Comparison of ENCODE assay signal across 24 cellular contexts in genomic region chr9:70382709-70383605, GRCh38. TPM values are rescaled to one million over a fixed set of nuclear protein-coding genes. Genes with fewer than 3 reads are reported as not detected.
DNase-seq lines count a peak whose midpoint lies in the region; ATAC-seq, FAIRE-seq and TF ChIP-seq lines count a peak whose summit lies in the region.
"Had no signal": no experiment of that assay in that cellular context is flagged by ENCODE, and none has a peak within 500 bp of the region (broad histone marks: within the 10 kb centered on the region; RNA-seq: fewer than 3 reads in every experiment).

No MANE protein-coding gene starts in this region.

- H4K20me1 ChIP-seq in HepG2 (ENCODE audit: insufficient read depth, low read length), result peaks cover 10% of the 10 kb centered on the region; the same call in 1 of the 2 replicates

- 86% methylated on average over 9 of the region's 9 CpGs for whole genome bisulfite sequencing in HepG2 (ENCODE audit: low lambda C conversion rate)

- FAIRE-seq in HepG2 (lab: Jason Lieb, UNC) (no peak), kidney (lab: Jason Lieb, UNC) (no peak)
- FAIRE-seq: A549, endometrium, TTC549 had no signal

- in situ Hi-C loops in HepG2 (cut with HindIII; ENCODE audit: extremely low pct_ligation_motif_present, low pct_unique_long_range_greater_than_20kb), result no loop called here

- H2AFZ ChIP-seq in HepG2 (ENCODE audit: low read length), result no peak overlapping the region
- H2AFZ ChIP-seq: neural progenitor cell had no signal

- no peak overlapping the region for H3K4me2 ChIP-seq in HepG2 (ENCODE audit: low read depth, low read length)
- H3K4me2 ChIP-seq: A549, neural progenitor cell had no signal

- TF ChIP-seq RAD21 in HepG2 (CRISPR knock-in tag; IDR thresholded peaks at IDR 0.05), result no peak

- H3K9me3 ChIP-seq in T-helper 17 cell (ENCODE audit: control insufficient read depth, low read length, poor library complexity, severe bottlenecking) (no peaks in the 10 kb centered on the region), HepG2 (ENCODE audit: low read length) (no peaks in the 10 kb centered on the region), stomach smooth muscle (ENCODE audit: control insufficient read depth in 2 of 2, low read length in 2 of 2) (no peaks in the 10 kb centered on the region), kidney (ENCODE audit: control insufficient read depth in 1 of 2, low read length in 2 of 2) (no peaks in the 10 kb centered on the region)
- H3K9me3 ChIP-seq: A549, Caco-2, lower lobe of right lung had no signal

- intact Hi-C loops in HepG2 (cut with micrococcal nuclease; ENCODE audit: unreplicated experiment), result no loop called here
- intact Hi-C loops in kidney (cut with DNase I), result no loop called here

- H3K27ac ChIP-seq in HepG2 (ENCODE audit: extremely low read length, insufficient read depth, low read length) (no peak overlapping the region), stomach smooth muscle (ENCODE audit: low read length) (peak overlapping the region; percentile 18), kidney (ENCODE audit: low read depth in 2 of 2, low read length in 2 of 2) (no peak overlapping the region)
- H3K27ac ChIP-seq: A549, lower lobe of right lung, neural progenitor cell had no signal

- no peaks in the 10 kb centered on the region for H3K27me3 Mint-ChIP-seq in activated naive CD4-positive, alpha-beta T cell treated with anti-CD3 and anti-CD28 coated beads, Interleukin-2, amount 10 ng/mL, durations not matched to agents 7 days and 5 days
- H3K27me3 Mint-ChIP-seq in T-helper 17 cell, result no peaks in the 10 kb centered on the region
- H3K27me3 Mint-ChIP-seq: activated CD8-positive, alpha-beta T cell treated with anti-CD3 and anti-CD28 coated beads for 36 hours; IgD-negative memory B cell had no signal

- H3K27ac Mint-ChIP-seq in activated naive CD4-positive, alpha-beta T cell treated with anti-CD3 and anti-CD28 coated beads, Interleukin-2, amount 50 U/mL, for 72 hours, result peak overlapping the region; percentile 2 to 22
- no peak overlapping the region for H3K27ac Mint-ChIP-seq in activated naive CD4-positive, alpha-beta T cell treated with anti-CD3 and anti-CD28 coated beads, Interleukin-2, amount 10 ng/mL, durations not matched to agents 7 days and 5 days
- H3K27ac Mint-ChIP-seq in T-helper 17 cell, result peak overlapping the region; percentile 71
- H3K27ac Mint-ChIP-seq: activated CD8-positive, alpha-beta T cell treated with anti-CD3 and anti-CD28 coated beads for 36 hours; neural progenitor cell; progenitor cell of endocrine pancreas had no signal

- H3K9me3 Mint-ChIP-seq in activated naive CD4-positive, alpha-beta T cell treated with anti-CD3 and anti-CD28 coated beads, Interleukin-2, amount 50 U/mL, for 72 hours, result no peaks in the 10 kb centered on the region
- H3K9me3 Mint-ChIP-seq in activated naive CD4-positive, alpha-beta T cell treated with anti-CD3 and anti-CD28 coated beads, Interleukin-2, amount 10 ng/mL, durations not matched to agents 7 days and 5 days, result no peaks in the 10 kb centered on the region
- H3K9me3 Mint-ChIP-seq: activated CD8-positive, alpha-beta T cell treated with anti-CD3 and anti-CD28 coated beads for 36 hours; IgD-negative memory B cell; neural progenitor cell had no signal

- no peak overlapping the region for H3K4me3 ChIP-seq in HepG2 (replicated peaks in 1 of 3; ENCODE audit: insufficient read depth in 1 of 3, low read depth in 2 of 3, low read length in 3 of 3)
- no peak overlapping the region for H3K4me3 ChIP-seq in stomach smooth muscle (ENCODE audit: low read length in 2 of 2)
- H3K4me3 ChIP-seq in kidney (ENCODE audit: low read length in 2 of 2), result no peak overlapping the region
- H3K4me3 ChIP-seq: A549, lower lobe of right lung, neural progenitor cell had no signal

- peaks cover 0 to 18% of the 10 kb centered on the region in 2 donors for H3K36me3 Mint-ChIP-seq in activated naive CD4-positive, alpha-beta T cell treated with anti-CD3 and anti-CD28 coated beads, Interleukin-2, amount 50 U/mL, for 72 hours
- peaks cover 18% of the 10 kb centered on the region for H3K36me3 Mint-ChIP-seq in activated naive CD4-positive, alpha-beta T cell treated with anti-CD3 and anti-CD28 coated beads, Interleukin-2, amount 10 ng/mL, durations not matched to agents 7 days and 5 days
- H3K36me3 Mint-ChIP-seq in T-helper 17 cell (ENCODE audit: low read depth), result peaks cover 10% of the 10 kb centered on the region
- H3K36me3 Mint-ChIP-seq: neural progenitor cell had no signal

- H3K4me1 Mint-ChIP-seq in activated naive CD4-positive, alpha-beta T cell treated with anti-CD3 and anti-CD28 coated beads, Interleukin-2, amount 10 ng/mL, durations not matched to agents 7 days and 5 days, result no peaks in the 10 kb centered on the region
- H3K4me1 Mint-ChIP-seq in T-helper 17 cell, result peaks cover 13% of the 10 kb centered on the region

- TF ChIP-seq CTCF in HepG2 (CRISPR knock-in tag; IDR thresholded peaks at IDR 0.05) (no peak), kidney (IDR thresholded peaks at IDR 0.05; ENCODE audit: borderline replicate concordance, extremely low read depth, insufficient read depth) (no peak)

- H3K36me3 ChIP-seq in HepG2 (replicated peaks in 1 of 2; ENCODE audit: control insufficient read depth in 1 of 2, insufficient read depth in 2 of 2, low read length in 2 of 2) (peaks cover 2 to 4% of the 10 kb centered on the region in 2 experiments; a peak in 2 of 5 replicates), stomach smooth muscle (ENCODE audit: control insufficient read depth in 2 of 2, insufficient read depth in 2 of 2, low read length in 2 of 2) (peaks cover 11 to 12% of the 10 kb centered on the region in 2 donors), kidney (ENCODE audit: control insufficient read depth in 1 of 2, insufficient read depth in 2 of 2, low read length in 2 of 2) (peaks cover 14 to 32% of the 10 kb centered on the region in 2 donors)
- H3K36me3 ChIP-seq: neural progenitor cell had no signal

- no TSS peak for BruUV-seq in HepG2 (replicated peaks; lab: Mats Ljungman, UMichigan)

- no peak for ATAC-seq in activated naive CD4-positive, alpha-beta T cell treated with anti-CD3 and anti-CD28 coated beads, Interleukin-2, amount 50 U/mL, for 72 hours
- ATAC-seq in T-helper 17 cell (no peak), HepG2 (no peak)
- ATAC-seq: A549; activated CD8-positive, alpha-beta T cell treated with anti-CD3 and anti-CD28 coated beads for 36 hours; HCT116 had no signal

- TF ChIP-seq EP300 in HepG2 (IDR thresholded peaks at IDR 0.05; ENCODE audit: low read depth in 2 of 2, low read length in 2 of 2) (no peak), HepG2 (CRISPR knock-in tag; IDR thresholded peaks at IDR 0.05; ENCODE audit: borderline replicate concordance) (no peak)

- POLR2A ChIA-PET in HepG2 (lab: Yijun Ruan, JAX), result no interaction called here

- CTCF ChIA-PET in activated naive CD4-positive, alpha-beta T cell treated with anti-CD3 and anti-CD28 coated beads, Interleukin-2, amount 10 ng/mL, durations not matched to agents 7 days and 5 days (lab: Charles Lee), result interaction anchor here (0.7 kb wide), 1 partner anchor 8 kb away, joined by 3 read pairs; no protein-coding TSS in a partner anchor
- CTCF ChIA-PET in HepG2 (lab: Yijun Ruan, JAX; ENCODE audit: low intra/inter-chr PET ratio, low total read pairs), result no interaction called here

- peaks cover 4% of the 10 kb centered on the region; the same call in 1 of the 2 replicates for H3K4me1 ChIP-seq in HepG2 (ENCODE audit: insufficient read depth, low read length)
- H3K4me1 ChIP-seq in stomach smooth muscle (ENCODE audit: control insufficient read depth, insufficient read depth, low read length), result peaks cover 6% of the 10 kb centered on the region
- H3K4me1 ChIP-seq in kidney (ENCODE audit: control insufficient read depth in 1 of 2, insufficient read depth in 1 of 2, low read depth in 1 of 2, low read length in 2 of 2), result no peaks in the 10 kb centered on the region
- H3K4me1 ChIP-seq: A549, Caco-2, neural progenitor cell had no signal

- no peak overlapping the region for H3K4me3 Mint-ChIP-seq in activated naive CD4-positive, alpha-beta T cell treated with anti-CD3 and anti-CD28 coated beads, Interleukin-2, amount 10 ng/mL, durations not matched to agents 7 days and 5 days
- peak overlapping the region; percentile 10 for H3K4me3 Mint-ChIP-seq in T-helper 17 cell
- H3K4me3 Mint-ChIP-seq: activated CD8-positive, alpha-beta T cell treated with anti-CD3 and anti-CD28 coated beads for 36 hours; neural progenitor cell had no signal

- no peak for TF ChIP-seq POLR2A in HepG2 (IDR thresholded peaks at IDR 0.05; ENCODE audit: insufficient read depth in 1 of 2, low read depth in 2 of 2, low read length in 2 of 2)

- no peaks in the 10 kb centered on the region for H3K27me3 ChIP-seq in HepG2 (ENCODE audit: control insufficient read depth in 1 of 2, insufficient read depth in 2 of 2, low read length in 2 of 2)
- H3K27me3 ChIP-seq in stomach smooth muscle (ENCODE audit: control insufficient read depth in 1 of 2, insufficient read depth in 2 of 2, low read length in 2 of 2), result no peaks in the 10 kb centered on the region
- H3K27me3 ChIP-seq: neural progenitor cell had no signal

- no peaks in the 10 kb centered on the region for H3K79me2 ChIP-seq in HepG2 (ENCODE audit: insufficient read depth, low read length)

- DNase-seq in activated naive CD4-positive, alpha-beta T cell treated with anti-CD3 and anti-CD28 coated beads, Interleukin-2, amount 50 U/mL, for 72 hours (ENCODE audit: low spot score in 2 of 2), result no peak
- DNase-seq in activated naive CD4-positive, alpha-beta T cell treated with anti-CD3 and anti-CD28 coated beads, Interleukin-2, amount 10 ng/mL, durations not matched to agents 7 days and 5 days, result no peak
- DNase-seq in T-helper 17 cell (no peak), HepG2 (ENCODE audit: low spot score) (no peak), kidney (no peak), T-helper 1 cell (no peak), ecto neural progenitor cell (ENCODE audit: low spot score) (no peak)
- DNase-seq: activated CD4-positive, alpha-beta T cell treated with anti-CD3 and anti-CD28 coated beads for 1 hour; activated CD8-positive, alpha-beta T cell treated with anti-CD3 and anti-CD28 coated beads for 36 hours; activated effector memory CD4-positive, alpha-beta T cell treated with anti-CD3 and anti-CD28 coated beads, Interleukin-2, amount 50 U/mL, for 16 hours; activated T-cell treated with anti-CD3 and anti-CD28 coated beads for 4 hours; Caco-2; lower lobe of right lung; NCI-H2107; NCI-H510A treated with DMSO at 0.1 percent for 48 hours; stimulated activated CD8-positive, alpha-beta memory T cell treated with anti-CD3 and anti-CD28 coated beads, Interleukin-4, amount 100 ng/mL, for 48 hours had no signal

- H3K9ac ChIP-seq in HepG2 (ENCODE audit: insufficient read depth, low read depth, low read length) (no peak overlapping the region), stomach smooth muscle (ENCODE audit: low read length in 2 of 2) (no peak overlapping the region), kidney (ENCODE audit: low read length in 2 of 2) (no peak overlapping the region)
- H3K9ac ChIP-seq: neural progenitor cell had no signal

RNA-seq across cellular contexts. Expression of gene KLF9, which starts 31.5 kb away (rescaled TPM):
- total RNA-seq in activated naive CD4-positive, alpha-beta T cell treated with anti-CD3 and anti-CD28 coated beads, Interleukin-2, amount 50 U/mL, for 72 hours, result 10 to 100 TPM; 22.6 to 25.1 TPM
- total RNA-seq in T-helper 17 cell (10 to 100 TPM; 78.0 to 82.7 TPM), HepG2 (2016; rRNA removed; fragmentation: Illumina TruSeq; extraction: Trizol) (5.7 and 7.2 TPM in 2 replicates), kidney (100 TPM)
- 0.79 and 0.81 TPM in 2 replicates for total RNA-seq in HepG2 (2016; cell fraction: cytosol; rRNA removed; fragmentation: Illumina TruSeq; extraction: Trizol; ENCODE audit: low read depth)
- total RNA-seq in HepG2 (2016; cell fraction: insoluble cytoplasmic fraction; rRNA removed; fragmentation: Illumina TruSeq; extraction: Trizol), result 5.6 and 6.3 TPM in 2 replicates
- total RNA-seq in HepG2 (2016; cell fraction: membrane; rRNA removed; fragmentation: Illumina TruSeq; extraction: Trizol), result 3.6 and 4.2 TPM in 2 replicates
- 6.0 and 6.2 TPM in 2 replicates for total RNA-seq in HepG2 (2016; cell fraction: nucleus; rRNA removed; fragmentation: Illumina TruSeq; extraction: Trizol)
- polyA plus RNA-seq in HepG2 (2011; rRNA removed) (7.1 and 7.2 TPM in 2 replicates), kidney (ENCODE audit: insufficient read depth, low read depth, low replicate concordance) (23.5 TPM)
- polyA plus RNA-seq in HepG2 (2011; cell fraction: cytosol; rRNA removed), result 5.3 and 5.8 TPM in 2 replicates
- 3.3 and 4.2 TPM in 2 replicates for polyA plus RNA-seq in HepG2 (2011; cell fraction: nucleus; rRNA removed)
- 8.3 and 8.5 TPM in 2 replicates for polyA plus RNA-seq in HepG2 (2012)
- 0.36 and 0.37 TPM in 2 replicates for polyA plus RNA-seq in HepG2 (2016; cell fraction: cytosol; fragmentation: Illumina TruSeq; extraction: Trizol; ENCODE audit: low read depth)
- 7.0 TPM in 2 replicates for polyA plus RNA-seq in HepG2 (2016; cell fraction: insoluble cytoplasmic fraction; fragmentation: Illumina TruSeq; extraction: Trizol; ENCODE audit: low read depth)
- 1.6 and 2.0 TPM in 2 replicates for polyA plus RNA-seq in HepG2 (2016; cell fraction: membrane; fragmentation: Illumina TruSeq; extraction: Trizol; ENCODE audit: low read depth)
- polyA plus RNA-seq in HepG2 (2016; cell fraction: nucleus; fragmentation: Illumina TruSeq; extraction: Trizol; ENCODE audit: insufficient read depth, low read depth), result 6.3 and 7.1 TPM in 2 replicates
- 2.5 and 9.7 TPM in 2 replicates for polyA minus RNA-seq in HepG2 (2011; rRNA and poly(A)+ RNA removed; ENCODE audit: low replicate concordance)
- 7.8 and 8.0 TPM in 2 replicates for polyA minus RNA-seq in HepG2 (2011; cell fraction: cytosol; rRNA and poly(A)+ RNA removed)
- 6.2 and 7.5 TPM in 2 replicates for polyA minus RNA-seq in HepG2 (2011; cell fraction: nucleus; rRNA and poly(A)+ RNA removed)
